Comparison of ENCODE assay signal across 21 cellular contexts in the genomic region with DNA sequence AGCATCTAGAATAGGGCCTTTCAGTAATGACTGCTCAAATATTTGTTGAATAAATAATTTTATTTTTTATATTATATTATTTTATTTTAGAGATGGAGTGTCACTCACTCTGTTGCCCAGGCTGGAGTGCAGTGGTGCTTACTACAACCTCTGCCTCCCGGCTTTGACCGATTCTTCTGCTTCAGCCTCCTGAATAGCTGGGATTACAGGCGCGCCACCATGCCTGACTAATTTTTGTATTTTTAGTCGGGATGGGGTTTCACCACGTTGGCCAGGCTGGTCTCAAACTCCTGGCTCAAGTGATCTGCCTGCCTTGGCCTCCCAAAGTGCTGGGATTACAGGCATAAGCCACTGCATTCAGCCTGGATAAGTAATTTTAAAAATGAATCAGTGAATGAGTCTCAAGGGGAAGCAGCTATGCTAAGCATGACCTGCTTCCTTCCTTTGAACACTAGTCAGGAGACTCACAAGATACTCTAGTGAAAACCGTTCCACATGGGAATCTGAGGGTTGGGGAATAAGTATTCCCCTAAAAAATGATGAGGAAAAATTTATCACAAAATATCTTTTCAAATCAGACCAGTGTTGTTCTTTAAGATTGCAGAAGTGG.
"Had no signal": no experiment of that assay in that cellular context is flagged by ENCODE, and none has a peak within 500 bp of the region (broad histone marks: within the 10 kb centered on the region; RNA-seq: fewer than 3 reads in every experiment).

No MANE protein-coding gene starts in this region.

- H3K9me3 ChIP-seq: gastroesophageal sphincter, heart left ventricle, mucosa of descending colon, prostate gland, tibial nerve, uterus had no signal

- H3K36me3 Mint-ChIP-seq: activated CD4-positive, alpha-beta memory T cell treated with anti-CD3 and anti-CD28 coated beads for 36 hours; activated CD8-positive, alpha-beta memory T cell treated with anti-CD3 and anti-CD28 coated beads, Interleukin-2, amount 10 ng/mL, durations not matched to agents 7 days and 5 days; activated naive CD8-positive, alpha-beta T cell; naive thymus-derived CD4-positive, alpha-beta T cell; neural progenitor cell had no signal

- H3K4me3 Mint-ChIP-seq: activated B cell treated with CpG ODN at 0.5 μM for 24 hours; activated CD4-positive, alpha-beta memory T cell treated with anti-CD3 and anti-CD28 coated beads for 36 hours; activated CD8-positive, alpha-beta memory T cell treated with anti-CD3 and anti-CD28 coated beads, Interleukin-2, amount 10 ng/mL, durations not matched to agents 7 days and 5 days; activated naive CD8-positive, alpha-beta T cell; endodermal cell; naive thymus-derived CD4-positive, alpha-beta T cell; neural progenitor cell; T-helper 2 cell treated with Interferon-gamma antibody and Interleukin-4, amounts not matched to agents 5 μg/mL and 100 μg/mL, for 36 hours had no signal

- H3K27ac ChIP-seq: cardiac muscle cell, gastroesophageal sphincter, heart left ventricle, neural progenitor cell, prostate gland, skin epidermis, uterus had no signal

- H3K27ac Mint-ChIP-seq: activated B cell treated with CpG ODN at 0.5 μM for 24 hours; activated CD4-positive, alpha-beta memory T cell treated with anti-CD3 and anti-CD28 coated beads for 36 hours; activated CD8-positive, alpha-beta memory T cell treated with anti-CD3 and anti-CD28 coated beads, Interleukin-2, amount 10 ng/mL, durations not matched to agents 7 days and 5 days; activated naive CD8-positive, alpha-beta T cell; endodermal cell; naive thymus-derived CD4-positive, alpha-beta T cell; neural progenitor cell; T-helper 2 cell treated with Interferon-gamma antibody and Interleukin-4, amounts not matched to agents 5 μg/mL and 100 μg/mL, for 36 hours had no signal

- H3K4me1 ChIP-seq: gastroesophageal sphincter, prostate gland, uterus had no signal

- H3K36me3 ChIP-seq: cardiac muscle cell, gastroesophageal sphincter, heart left ventricle, neural progenitor cell, prostate gland, tibial nerve, uterus had no signal

- H3K9ac ChIP-seq: neural progenitor cell had no signal

- H3K4me1 Mint-ChIP-seq: activated B cell treated with CpG ODN at 0.5 μM for 24 hours; activated CD8-positive, alpha-beta memory T cell treated with anti-CD3 and anti-CD28 coated beads, Interleukin-2, amount 10 ng/mL, durations not matched to agents 7 days and 5 days; naive thymus-derived CD4-positive, alpha-beta T cell had no signal

- H3K27me3 Mint-ChIP-seq: activated CD4-positive, alpha-beta memory T cell treated with anti-CD3 and anti-CD28 coated beads for 36 hours; activated naive CD8-positive, alpha-beta T cell had no signal

- H3K27me3 ChIP-seq: cardiac muscle cell, gastroesophageal sphincter, heart left ventricle, neural progenitor cell, tibial nerve, uterus had no signal

- H3K9me3 Mint-ChIP-seq: activated B cell treated with CpG ODN at 0.5 μM for 24 hours; activated CD4-positive, alpha-beta memory T cell treated with anti-CD3 and anti-CD28 coated beads for 36 hours; endodermal cell; naive thymus-derived CD4-positive, alpha-beta T cell; neural progenitor cell; T-helper 2 cell treated with Interferon-gamma antibody and Interleukin-4, amounts not matched to agents 5 μg/mL and 100 μg/mL, for 36 hours had no signal

- H3K4me2 ChIP-seq: neural progenitor cell had no signal

- ATAC-seq: activated CD8-positive, alpha-beta memory T cell treated with anti-CD3 and anti-CD28 coated beads, Interleukin-2, amount 10 ng/mL, durations not matched to agents 7 days and 5 days; gastroesophageal sphincter; heart left ventricle; left ventricle myocardium superior; mucosa of descending colon; naive thymus-derived CD4-positive, alpha-beta T cell; right cardiac atrium; stimulated activated naive CD8-positive, alpha-beta T cell treated with anti-CD3 and anti-CD28 coated beads, Interleukin-15, Interleukin-2, amounts not matched to agents 100 U/mL and 50 U/mL, for 24 hours had no signal

- H3K4me3 ChIP-seq: cardiac muscle cell, gastroesophageal sphincter, heart left ventricle, mucosa of descending colon, neural progenitor cell, prostate gland, skin epidermis, tibial nerve, uterus had no signal

- DNase-seq: activated B cell treated with CpG ODN at 0.5 μM for 24 hours; activated CD4-positive, alpha-beta memory T cell treated with anti-CD3 and anti-CD28 coated beads for 36 hours; activated CD4-positive, alpha-beta T cell treated with anti-CD3 and anti-CD28 coated beads for 4 hours; activated CD8-positive, alpha-beta memory T cell treated with anti-CD3 and anti-CD28 coated beads, Interleukin-2, amount 10 ng/mL, durations not matched to agents 7 days and 5 days; amniotic stem cell; endodermal cell; heart left ventricle; left ventricle myocardium superior; mucosa of descending colon; naive thymus-derived CD4-positive, alpha-beta T cell; right cardiac atrium; stimulated activated naive CD8-positive, alpha-beta T cell treated with anti-CD3 and anti-CD28 coated beads, Interleukin-15, Interleukin-2, amounts not matched to agents 100 U/mL and 50 U/mL, for 24 hours; uterus had no signal
